ENCODE assay signal across 2 cellular contexts in genomic region chr1:28328228-28328648, GRCh38.
TF ChIP-seq lines count a peak whose summit lies in the region.

No MANE protein-coding gene starts in this region.

TF ChIP-seq in SK-N-SH, 30 proteins besides CTCF, POLR2A, EP300 and RAD21 (continued from another document):
- TF ChIP-seq, protein P1, sequence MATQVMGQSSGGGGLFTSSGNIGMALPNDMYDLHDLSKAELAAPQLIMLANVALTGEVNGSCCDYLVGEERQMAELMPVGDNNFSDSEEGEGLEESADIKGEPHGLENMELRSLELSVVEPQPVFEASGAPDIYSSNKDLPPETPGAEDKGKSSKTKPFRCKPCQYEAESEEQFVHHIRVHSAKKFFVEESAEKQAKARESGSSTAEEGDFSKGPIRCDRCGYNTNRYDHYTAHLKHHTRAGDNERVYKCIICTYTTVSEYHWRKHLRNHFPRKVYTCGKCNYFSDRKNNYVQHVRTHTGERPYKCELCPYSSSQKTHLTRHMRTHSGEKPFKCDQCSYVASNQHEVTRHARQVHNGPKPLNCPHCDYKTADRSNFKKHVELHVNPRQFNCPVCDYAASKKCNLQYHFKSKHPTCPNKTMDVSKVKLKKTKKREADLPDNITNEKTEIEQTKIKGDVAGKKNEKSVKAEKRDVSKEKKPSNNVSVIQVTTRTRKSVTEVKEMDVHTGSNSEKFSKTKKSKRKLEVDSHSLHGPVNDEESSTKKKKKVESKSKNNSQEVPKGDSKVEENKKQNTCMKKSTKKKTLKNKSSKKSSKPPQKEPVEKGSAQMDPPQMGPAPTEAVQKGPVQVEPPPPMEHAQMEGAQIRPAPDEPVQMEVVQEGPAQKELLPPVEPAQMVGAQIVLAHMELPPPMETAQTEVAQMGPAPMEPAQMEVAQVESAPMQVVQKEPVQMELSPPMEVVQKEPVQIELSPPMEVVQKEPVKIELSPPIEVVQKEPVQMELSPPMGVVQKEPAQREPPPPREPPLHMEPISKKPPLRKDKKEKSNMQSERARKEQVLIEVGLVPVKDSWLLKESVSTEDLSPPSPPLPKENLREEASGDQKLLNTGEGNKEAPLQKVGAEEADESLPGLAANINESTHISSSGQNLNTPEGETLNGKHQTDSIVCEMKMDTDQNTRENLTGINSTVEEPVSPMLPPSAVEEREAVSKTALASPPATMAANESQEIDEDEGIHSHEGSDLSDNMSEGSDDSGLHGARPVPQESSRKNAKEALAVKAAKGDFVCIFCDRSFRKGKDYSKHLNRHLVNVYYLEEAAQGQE (IDR thresholded peaks at IDR 0.05; ENCODE audit: low read depth, low read length) = no peak
- TF ChIP-seq, protein P2, sequence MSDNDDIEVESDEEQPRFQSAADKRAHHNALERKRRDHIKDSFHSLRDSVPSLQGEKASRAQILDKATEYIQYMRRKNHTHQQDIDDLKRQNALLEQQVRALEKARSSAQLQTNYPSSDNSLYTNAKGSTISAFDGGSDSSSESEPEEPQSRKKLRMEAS (IDR thresholded peaks at IDR 0.05; ENCODE audit: low read depth) = no peak
- no peak for TF ChIP-seq FOXM1 (IDR thresholded peaks at IDR 0.05; ENCODE audit: low read depth)
TF ChIP-seq in SK-N-SH: peak in this region for 0.

TF ChIP-seq in SK-N-SH treated with all-trans-retinoic acid at 6 μM for 48 hours, 23 proteins besides CTCF, POLR2A, EP300 and RAD21 (continued from another document):
- TF ChIP-seq ZC3H10 (CRISPR knock-in tag; IDR thresholded peaks at IDR 0.05) (no peak), ZFP3 (CRISPR knock-in tag; IDR thresholded peaks at IDR 0.05) (no peak), OSR1 (CRISPR knock-in tag; IDR thresholded peaks at IDR 0.05) (no peak), SNAI2 (CRISPR knock-in tag; IDR thresholded peaks at IDR 0.05) (no peak), PPARA (CRISPR knock-in tag; IDR thresholded peaks at IDR 0.05; ENCODE audit: borderline replicate concordance) (no peak)
- TF ChIP-seq, protein P3, sequence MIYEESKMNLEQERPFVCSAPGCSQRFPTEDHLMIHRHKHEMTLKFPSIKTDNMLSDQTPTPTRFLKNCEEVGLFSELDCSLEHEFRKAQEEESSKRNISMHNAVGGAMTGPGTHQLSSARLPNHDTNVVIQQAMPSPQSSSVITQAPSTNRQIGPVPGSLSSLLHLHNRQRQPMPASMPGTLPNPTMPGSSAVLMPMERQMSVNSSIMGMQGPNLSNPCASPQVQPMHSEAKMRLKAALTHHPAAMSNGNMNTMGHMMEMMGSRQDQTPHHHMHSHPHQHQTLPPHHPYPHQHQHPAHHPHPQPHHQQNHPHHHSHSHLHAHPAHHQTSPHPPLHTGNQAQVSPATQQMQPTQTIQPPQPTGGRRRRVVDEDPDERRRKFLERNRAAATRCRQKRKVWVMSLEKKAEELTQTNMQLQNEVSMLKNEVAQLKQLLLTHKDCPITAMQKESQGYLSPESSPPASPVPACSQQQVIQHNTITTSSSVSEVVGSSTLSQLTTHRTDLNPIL (CRISPR knock-in tag; IDR thresholded peaks at IDR 0.05; ENCODE audit: low read depth) = no peak
